13 cellular contexts compared by ENCODE assay signal in genomic region chr14:99809376-99809775, GRCh38. TPM values are rescaled to one million over a fixed set of nuclear protein-coding genes. Genes with fewer than 3 reads are reported as not detected.
A peak's percentile ranks its signal among the peaks of the same experiment; 100 is the strongest.
DNase-seq lines count a peak whose midpoint lies in the region; TF ChIP-seq lines count a peak whose summit lies in the region.
"Had no signal": no experiment of that assay in that cellular context is flagged by ENCODE, and none has a peak within 500 bp of the region (broad histone marks: within the 10 kb centered on the region; RNA-seq: fewer than 3 reads in every experiment).

No MANE protein-coding gene starts in this region.

- TF ChIP-seq POLR2A in lower leg skin (IDR thresholded peaks at IDR 0.05) (no peak), stomach (IDR thresholded peaks at IDR 0.05) (no peak)

- H3K9me2 ChIP-seq in PC-9 (ENCODE audit: insufficient read depth): no peaks in the 10 kb centered on the region

- BruUV-seq in PC-9 (replicated peaks; lab: Mats Ljungman, UMichigan): no TSS peak

- no peak for TF ChIP-seq CTCF in lower leg skin (IDR thresholded peaks at IDR 0.05)
- no peak for TF ChIP-seq CTCF in stomach (IDR thresholded peaks at IDR 0.05)
- no peak for TF ChIP-seq CTCF in PC-9 (conservative IDR thresholded peaks at IDR 0.05)

- no peaks in the 10 kb centered on the region for H3K4me1 Mint-ChIP-seq in CD4-positive, alpha-beta memory T cell
- H3K4me1 Mint-ChIP-seq: activated naive CD4-positive, alpha-beta T cell treated with anti-CD3 and anti-CD28 coated beads, Interleukin-2, amount 50 U/mL, for 24 hours; stimulated activated naive CD8-positive, alpha-beta T cell treated with anti-CD3 and anti-CD28 coated beads, Interleukin-15, amount 100 ng/mL, for 72 hours had no signal

- no peak overlapping the region for H3K4me3 Mint-ChIP-seq in CD4-positive, alpha-beta memory T cell
- H3K4me3 Mint-ChIP-seq: activated naive CD4-positive, alpha-beta T cell treated with anti-CD3 and anti-CD28 coated beads, Interleukin-2, amount 50 U/mL, for 24 hours; GM23338; stimulated activated naive CD8-positive, alpha-beta T cell treated with anti-CD3 and anti-CD28 coated beads, Interleukin-15, amount 100 ng/mL, for 72 hours had no signal

- TF ChIP-seq EP300 in stomach (IDR thresholded peaks at IDR 0.05): no peak

- H3K36me3 ChIP-seq in stomach (no peaks in the 10 kb centered on the region), PC-9 (ENCODE audit: low read depth) (no peaks in the 10 kb centered on the region)
- no peaks in the 10 kb centered on the region for H3K36me3 ChIP-seq in CD4-positive, alpha-beta memory T cell (ENCODE audit: insufficient read depth, low read length)

- no peaks in the 10 kb centered on the region for H3K9me3 Mint-ChIP-seq in CD4-positive, alpha-beta memory T cell
- H3K9me3 Mint-ChIP-seq: activated naive CD4-positive, alpha-beta T cell treated with anti-CD3 and anti-CD28 coated beads, Interleukin-2, amount 50 U/mL, for 24 hours; GM23338; stimulated activated naive CD8-positive, alpha-beta T cell treated with anti-CD3 and anti-CD28 coated beads, Interleukin-15, amount 100 ng/mL, for 72 hours had no signal

- POLR2A ChIA-PET in CD4-positive, alpha-beta memory T cell (lab: Charles Lee; ENCODE audit: partially characterized antibody): no interaction called here
- POLR2A ChIA-PET in PC-9 (lab: Charles Lee; ENCODE audit: unreplicated experiment): no interaction called here

- intact Hi-C loops in lower leg skin (cut with DNase I; ENCODE audit: low total_unique reads) (no loop called here), stomach (cut with DNase I; ENCODE audit: low total_unique reads) (no loop called here), PC-9 (cut with micrococcal nuclease; ENCODE audit: unreplicated experiment) (no loop called here)
- intact Hi-C loops in CD4-positive, alpha-beta memory T cell (cut with micrococcal nuclease): no loop called here

- H2AFZ ChIP-seq in PC-9: no peak overlapping the region
- H2AFZ ChIP-seq: GM23338 had no signal

- H3K27me3 Mint-ChIP-seq in CD4-positive, alpha-beta memory T cell: peaks cover 7 to 25% of the 10 kb centered on the region in 2 donors

- no peaks in the 10 kb centered on the region for H3K79me2 ChIP-seq in PC-9 (ENCODE audit: low read depth)

- 57 to 60% methylated on average over 9 of the region's 9 CpGs for WGBS in lower leg skin, 2 donors
- 44 to 70% (median 65%) methylated on average over 9 of the region's 9 CpGs for WGBS in stomach, 5 donors

- no peak overlapping the region for H3K27ac Mint-ChIP-seq in CD4-positive, alpha-beta memory T cell
- H3K27ac Mint-ChIP-seq: activated naive CD4-positive, alpha-beta T cell treated with anti-CD3 and anti-CD28 coated beads, Interleukin-2, amount 50 U/mL, for 24 hours; GM23338; stimulated activated naive CD8-positive, alpha-beta T cell treated with anti-CD3 and anti-CD28 coated beads, Interleukin-15, amount 100 ng/mL, for 72 hours had no signal

- in situ Hi-C loops in ACHN (cut with HindIII; ENCODE audit: low pct_ligation_motif_present, low pct_unique_long_range_greater_than_20kb, low sequenced_read_pairs): no loop called here

- H3K4me2 ChIP-seq in PC-9: no peak overlapping the region
- H3K4me2 ChIP-seq: GM23338 had no signal

- H3K36me3 Mint-ChIP-seq in CD4-positive, alpha-beta memory T cell: no peaks in the 10 kb centered on the region
- H3K36me3 Mint-ChIP-seq: activated naive CD4-positive, alpha-beta T cell treated with anti-CD3 and anti-CD28 coated beads, Interleukin-2, amount 50 U/mL, for 24 hours had no signal

- H3K27me3 ChIP-seq in stomach: no peaks in the 10 kb centered on the region
- H3K27me3 ChIP-seq in CD4-positive, alpha-beta memory T cell (ENCODE audit: insufficient read depth, low read length): no peaks in the 10 kb centered on the region
- H3K27me3 ChIP-seq in PC-9 (ENCODE audit: insufficient read depth, low read depth): no peaks in the 10 kb centered on the region

- peak overlapping the region; percentile 24 for H3K27ac ChIP-seq in caudate nucleus (ENCODE audit: low read depth, low read length)
- peak overlapping the region in 4 of 5 donors; percentile 30 to 71 (median 58) for H3K27ac ChIP-seq in stomach
- H3K27ac ChIP-seq in CD4-positive, alpha-beta memory T cell (ENCODE audit: low read depth, low read length): no peak overlapping the region
- H3K27ac ChIP-seq in PC-9: no peak overlapping the region

- no peaks in the 10 kb centered on the region for H3F3A ChIP-seq in PC-9 (ENCODE audit: insufficient read depth, low read depth)

- H4K20me1 ChIP-seq in PC-9 (ENCODE audit: insufficient read depth): no peaks in the 10 kb centered on the region

- no peak overlapping the region for H3K4me3 ChIP-seq in lower leg skin (ENCODE audit: low read depth, poor library complexity, severe bottlenecking)
- H3K4me3 ChIP-seq in stomach: no peak overlapping the region
- no peak overlapping the region for H3K4me3 ChIP-seq in CD4-positive, alpha-beta memory T cell (ENCODE audit: low read length in 2 of 2)
- no peak overlapping the region for H3K4me3 ChIP-seq in PC-9
- H3K4me3 ChIP-seq: GM23338 had no signal

- H3K4me1 ChIP-seq in stomach (peaks cover 9 to 60% (median 33%) of the 10 kb centered on the region in 4 donors), PC-9 (replicated peaks; ENCODE audit: insufficient read depth) (no peaks in the 10 kb centered on the region)
- no peaks in the 10 kb centered on the region for H3K4me1 ChIP-seq in CD4-positive, alpha-beta memory T cell (ENCODE audit: insufficient read depth, low read length)

- DNase-seq in ELF-1 (ENCODE audit: low read depth, low spot score): peak; percentile 56
- peak in 8 of 61 donors; percentile 2 to 65 (median 32) for DNase-seq in caudate nucleus (lab: John Stamatoyannopoulos, UW)
- peak; percentile 48 to 88 for DNase-seq in lower leg skin (ENCODE audit: low spot score in 2 of 2)
- DNase-seq in stomach: no peak
- DNase-seq in CD4-positive, alpha-beta memory T cell: no peak
- no peak for DNase-seq in ACHN
- no peak for DNase-seq in PC-9
- DNase-seq in SKM-1 (lab: John Stamatoyannopoulos, UW; ENCODE audit: unreplicated experiment): no peak
- DNase-seq: NCI-H1092 treated with DMSO at 0.1 percent for 48 hours; stimulated activated CD4-positive, alpha-beta T cell treated with anti-CD3 and anti-CD28 coated beads, Interleukin-15, amount 100 ng/mL, for 24 hours; stimulated activated naive CD8-positive, alpha-beta T cell treated with anti-CD3 and anti-CD28 coated beads, Interleukin-15, amount 100 ng/mL, for 72 hours had no signal

- CTCF ChIA-PET in CD4-positive, alpha-beta memory T cell (lab: Charles Lee; ENCODE audit: partially characterized antibody): no interaction called here
- CTCF ChIA-PET in PC-9 (lab: Charles Lee): no interaction called here

- no peaks in the 10 kb centered on the region for H3K9me3 ChIP-seq in stomach
- no peaks in the 10 kb centered on the region for H3K9me3 ChIP-seq in CD4-positive, alpha-beta memory T cell (ENCODE audit: control insufficient read depth in 1 of 2, low read length in 2 of 2)
- H3K9me3 ChIP-seq in PC-9 (ENCODE audit: insufficient read depth, low read depth): no peaks in the 10 kb centered on the region

RNA-seq across cellular contexts. Expression of gene EML1, which starts 16.2 kb away (rescaled TPM):
- total RNA-seq in lower leg skin: 10 to 100 TPM; 10.7 to 24.7 (median 21.3) TPM
- total RNA-seq in stomach: 10 to 100 TPM; 30.1 to 66.5 (median 43.5) TPM
- polyA plus RNA-seq in stomach: 10 to 100 TPM in 1 of 3 donors, 1 to 10 TPM in 2; 5.8 to 11.3 (median 6.7) TPM
- under 1 TPM; 0.22 to 0.23 TPM for total RNA-seq in CD4-positive, alpha-beta memory T cell
- not detected for polyA plus RNA-seq in CD4-positive, alpha-beta memory T cell
- total RNA-seq in PC-9 (2021): 1.8 and 2.4 TPM in 2 replicates

Comparison
In these comparisons a context has a peak if more than half of its experiments do, and no peak if none do; other contexts are left out.
1. DNase-seq: peak in ELF-1 (single experiment) and lower leg skin (2 of 2); none in stomach (single experiment), CD4-positive, alpha-beta memory T cell (0 of 5), ACHN (single experiment), PC-9 (0 of 2) and SKM-1 (single experiment).
2. H3K27ac ChIP-seq: peak in caudate nucleus (single experiment) and stomach (4 of 5); none in CD4-positive, alpha-beta memory T cell (single experiment) and PC-9 (single experiment).